In the genomic region with DNA sequence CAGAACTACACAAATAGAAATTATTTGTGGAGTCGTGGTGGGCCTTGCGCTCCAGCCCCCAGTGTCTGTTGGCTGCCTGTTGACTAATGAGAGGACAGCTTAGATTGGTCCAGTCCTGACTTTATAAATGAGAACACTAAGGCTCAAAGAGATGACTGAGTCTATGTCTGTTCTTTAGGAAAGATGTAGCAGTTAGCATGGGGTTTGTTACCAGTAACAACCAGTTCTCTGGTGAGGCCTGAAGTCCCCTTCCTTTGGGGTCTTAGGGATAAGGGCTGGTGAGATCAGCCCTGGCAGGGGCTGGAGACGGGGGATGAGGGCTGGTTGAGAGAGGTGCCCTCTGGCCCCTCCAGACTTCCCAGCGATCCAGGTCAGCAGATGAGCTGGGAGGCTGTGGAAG, we compare ENCODE assay signal across 9 cellular contexts. TPM values are rescaled to one million over a fixed set of nuclear protein-coding genes. Genes with fewer than 3 reads are reported as not detected.
DNase-seq lines count a peak whose midpoint lies in the region; ATAC-seq and TF ChIP-seq lines count a peak whose summit lies in the region.
"Had no signal": no experiment of that assay in that cellular context is flagged by ENCODE, and none has a peak within 500 bp of the region (broad histone marks: within the 10 kb centered on the region; RNA-seq: fewer than 3 reads in every experiment).

No MANE protein-coding gene starts in this region.

- peaks cover 38% of the 10 kb centered on the region for H3K79me2 ChIP-seq in Karpas-422 (ENCODE audit: low read length)

- H2AFZ ChIP-seq in Karpas-422 (ENCODE audit: low read length) = no peak overlapping the region

- no peak overlapping the region for H3K4me2 ChIP-seq in Karpas-422 (ENCODE audit: low read depth, low read length, poor library complexity, severe bottlenecking)

- no peaks in the 10 kb centered on the region for H3K9me2 ChIP-seq in Karpas-422 (replicated peaks; ENCODE audit: insufficient read depth, low read length)

- no peak overlapping the region for H3K4me3 Mint-ChIP-seq in CD8-positive, alpha-beta T cell
- H3K4me3 Mint-ChIP-seq: endodermal cell had no signal

- no peaks in the 10 kb centered on the region for H3K27me3 ChIP-seq in CD8-positive, alpha-beta T cell (ENCODE audit: insufficient read depth, low read length)
- H3K27me3 ChIP-seq in Karpas-422 (ENCODE audit: low read length) = no peaks in the 10 kb centered on the region
- H3K27me3 ChIP-seq in skeletal muscle tissue (ENCODE audit: control insufficient read depth in 3 of 3, insufficient read depth in 3 of 3, low read length in 3 of 3) = no peaks in the 10 kb centered on the region
- H3K27me3 ChIP-seq: suprapubic skin had no signal

- POLR2A ChIA-PET in CD8-positive, alpha-beta T cell (lab: Charles Lee) = no interaction called here

- no peaks in the 10 kb centered on the region for H3K9me3 ChIP-seq in CD8-positive, alpha-beta T cell (ENCODE audit: low read length)
- H3K9me3 ChIP-seq in Karpas-422 (ENCODE audit: low read length) (no peaks in the 10 kb centered on the region), skeletal muscle tissue (ENCODE audit: control insufficient read depth in 3 of 3, low read length in 3 of 3) (no peaks in the 10 kb centered on the region)
- H3K9me3 ChIP-seq: suprapubic skin had no signal

- peaks cover 7% of the 10 kb centered on the region; the same call in 1 of the 2 replicates for H4K20me1 ChIP-seq in Karpas-422 (ENCODE audit: insufficient read depth, low read depth, low read length)

- peaks cover 2% of the 10 kb centered on the region for H3K4me1 Mint-ChIP-seq in CD8-positive, alpha-beta T cell (ENCODE audit: low read depth)

- H3K27ac ChIP-seq in CD8-positive, alpha-beta T cell (ENCODE audit: low read depth, low read length) = no peak overlapping the region
- H3K27ac ChIP-seq in Karpas-422 (ENCODE audit: low read length) = peak overlapping the region; percentile 67; the same call in 1 of the 2 replicates
- H3K27ac ChIP-seq in epithelial cell of prostate = peak overlapping the region; percentile 64
- H3K27ac ChIP-seq in skeletal muscle tissue (ENCODE audit: low read depth, low read length) = peak overlapping the region; percentile 52
- H3K27ac ChIP-seq: suprapubic skin had no signal

- peaks cover 66% of the 10 kb centered on the region for H3K36me3 Mint-ChIP-seq in CD8-positive, alpha-beta T cell

- ATAC-seq in CD8-positive, alpha-beta T cell = no peak

- peak overlapping the region; percentile 17; the same call in 1 of the 2 replicates for H3K9ac ChIP-seq in Karpas-422 (ENCODE audit: low read length)
- peak overlapping the region in 2 of 3 donors; percentile 15 to 64 for H3K9ac ChIP-seq in skeletal muscle tissue (ENCODE audit: low read depth in 1 of 3, low read length in 3 of 3)

- no peak for DNase-seq in CD8-positive, alpha-beta T cell
- DNase-seq in Karpas-422 (no peak), epithelial cell of prostate (ENCODE audit: low read depth, low spot score) (no peak), NCI-H1092 treated with DMSO at 0.1 percent for 48 hours (lab: John Stamatoyannopoulos, UW) (no peak), NCI-H2107 (lab: John Stamatoyannopoulos, UW) (no peak), NCI-H345 treated with DMSO at 0.1 percent for 48 hours (lab: John Stamatoyannopoulos, UW; ENCODE audit: unreplicated experiment) (no peak)
- DNase-seq: endodermal cell had no signal

- no peak overlapping the region for H3K4me3 ChIP-seq in CD8-positive, alpha-beta T cell (ENCODE audit: low read depth, low read length)
- H3K4me3 ChIP-seq in Karpas-422 (ENCODE audit: low read length) = no peak overlapping the region
- no peak overlapping the region for H3K4me3 ChIP-seq in skeletal muscle tissue (ENCODE audit: low read length in 3 of 3)
- H3K4me3 ChIP-seq: suprapubic skin had no signal

- CTCF ChIA-PET in CD8-positive, alpha-beta T cell (lab: Charles Lee) = interaction anchor here (1.0 to 1.3 kb wide), 2 partner anchors 278 to 279 kb away, joined by 3 to 4 read pairs; no protein-coding TSS in a partner anchor

- intact Hi-C loops in CD8-positive, alpha-beta T cell (cut with DNase I, micrococcal nuclease) = no loop called here

- no peaks in the 10 kb centered on the region for H3K27me3 Mint-ChIP-seq in CD8-positive, alpha-beta T cell (ENCODE audit: low read depth)

- H3K27ac Mint-ChIP-seq in CD8-positive, alpha-beta T cell = peak overlapping the region; percentile 55
- H3K27ac Mint-ChIP-seq: endodermal cell had no signal

- no peak for TF ChIP-seq CTCF in CD8-positive, alpha-beta T cell (IDR thresholded peaks at IDR 0.05)

- no peaks in the 10 kb centered on the region for H3K4me1 ChIP-seq in CD8-positive, alpha-beta T cell (ENCODE audit: insufficient read depth, low read length)
- peaks cover 59% of the 10 kb centered on the region for H3K4me1 ChIP-seq in Karpas-422 (ENCODE audit: low read length)
- H3K4me1 ChIP-seq in skeletal muscle tissue (ENCODE audit: control insufficient read depth in 3 of 3, insufficient read depth in 3 of 3, low read length in 3 of 3) = peaks cover 23 to 34% (median 29%) of the 10 kb centered on the region in 3 donors

- H3K9me3 Mint-ChIP-seq in CD8-positive, alpha-beta T cell = no peaks in the 10 kb centered on the region
- H3K9me3 Mint-ChIP-seq: endodermal cell had no signal

- H3K36me3 ChIP-seq in CD8-positive, alpha-beta T cell (ENCODE audit: insufficient read depth, low read length) = peaks cover 18% of the 10 kb centered on the region
- H3K36me3 ChIP-seq in Karpas-422 (ENCODE audit: insufficient read depth, low read length) (peaks cover 66% of the 10 kb centered on the region), skeletal muscle tissue (ENCODE audit: control insufficient read depth in 3 of 3, insufficient read depth in 3 of 3, low read length in 3 of 3) (peaks cover 42 to 63% (median 60%) of the 10 kb centered on the region in 3 donors)

RNA-seq across cellular contexts. Expression of gene TOR3A, which starts 9.1 kb away (rescaled TPM):
- total RNA-seq in CD8-positive, alpha-beta T cell = 10 to 100 TPM; 15.6 to 16.0 TPM
- total RNA-seq in Karpas-422 (2014; rRNA removed; shearing (Covaris generic); ENCODE audit: low replicate concordance) = 83.1 and 130 TPM in 2 replicates
- total RNA-seq in skeletal muscle tissue = 16.7 TPM
